28 cellular contexts compared by ENCODE assay signal in the genomic region with DNA sequence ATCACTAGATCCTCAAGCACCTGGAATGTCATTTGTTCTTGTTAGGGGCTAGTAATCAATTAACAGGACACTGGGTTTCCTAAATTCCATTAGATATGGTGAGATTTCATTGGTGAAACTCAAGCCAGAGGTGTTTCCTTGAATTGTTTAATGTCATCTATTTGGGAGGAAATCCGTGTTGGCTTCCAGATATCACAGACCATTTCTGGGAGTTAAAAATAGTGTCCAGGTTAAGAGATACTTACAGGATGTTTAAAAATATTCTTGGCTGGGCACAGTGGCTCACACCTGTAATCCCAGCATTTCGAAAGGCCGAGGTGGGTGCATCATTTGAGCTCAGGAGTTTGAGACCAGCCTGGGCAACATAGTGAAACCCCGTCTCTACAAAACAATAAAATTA.
"Had no signal": no experiment of that assay in that cellular context is flagged by ENCODE, and none has a peak within 500 bp of the region (broad histone marks: within the 10 kb centered on the region; RNA-seq: fewer than 3 reads in every experiment).

No MANE protein-coding gene starts in this region.

- H3K27ac ChIP-seq: neutrophil, pancreas, prostate gland, right lobe of liver, sigmoid colon, suprapubic skin, testis, tibial artery, transverse colon, upper lobe of right lung, uterus had no signal

- DNase-seq: naive thymus-derived CD8-positive, alpha-beta T cell; nephron progenitor cell; nucleus accumbens; pancreas; retina; right cardiac atrium; right lobe of liver; sigmoid colon; small intestine; stimulated activated CD4-positive, alpha-beta T cell treated with anti-CD3 and anti-CD28 coated beads, Interleukin-15, amount 100 ng/mL, for 24 hours; stimulated activated CD4-positive, alpha-beta T cell treated with anti-CD3 and anti-CD28 coated beads, Interleukin-2, amount 100 ng/mL, for 24 hours; stimulated activated CD4-positive, alpha-beta T cell treated with anti-CD3 and anti-CD28 coated beads, Interleukin-2, amount 100 ng/mL, for 48 hours; stimulated activated CD4-positive, alpha-beta T cell treated with anti-CD3 and anti-CD28 coated beads, Interleukin-4, amount 100 ng/mL, for 4 hours; stimulated activated CD8-positive, alpha-beta memory T cell treated with anti-CD3 and anti-CD28 coated beads, Interleukin-4, amount 100 ng/mL, for 48 hours; stimulated activated naive CD4-positive, alpha-beta T cell; stimulated activated naive CD8-positive, alpha-beta T cell treated with anti-CD3 and anti-CD28 coated beads, Interleukin-15, amount 100 ng/mL, for 72 hours; stimulated activated naive CD8-positive, alpha-beta T cell treated with anti-CD3 and anti-CD28 coated beads, Interleukin-15, Interleukin-2, amounts not matched to agents 100 U/mL and 50 U/mL, for 24 hours; substantia nigra; testis; tibial artery; transverse colon; upper lobe of right lung; uterus had no signal

- H3K27me3 ChIP-seq: neutrophil, pancreas, right lobe of liver, sigmoid colon, suprapubic skin, testis, transverse colon, upper lobe of right lung, uterus had no signal

- H3K4me1 ChIP-seq: pancreas, prostate gland, right lobe of liver, sigmoid colon, suprapubic skin, testis, tibial artery, transverse colon, upper lobe of right lung, uterus had no signal

- H3K9me3 ChIP-seq: neutrophil, pancreas, prostate gland, right lobe of liver, sigmoid colon, suprapubic skin, testis, tibial artery, transverse colon, upper lobe of right lung, uterus had no signal

- FAIRE-seq: pancreas, small intestine had no signal

- H3K36me3 ChIP-seq: neutrophil, pancreas, prostate gland, right lobe of liver, sigmoid colon, suprapubic skin, tibial artery, transverse colon, upper lobe of right lung, uterus had no signal

- ATAC-seq: naive thymus-derived CD8-positive, alpha-beta T cell; natural killer cell treated with Interleukin-12 subunit alpha and Interleukin-12 subunit beta and Interleukin-15 and Interleukin-18, amount 100 ng/mL, for 72 hours; pancreas; right cardiac atrium; right lobe of liver; stimulated activated memory B cell treated with anti-CD40 and anti-IgM and Interleukin-4, amounts not matched to agents 10 μg/mL and 1 μg/mL and 100 μg/mL, for 72 hours; stimulated activated naive CD8-positive, alpha-beta T cell treated with anti-CD3 and anti-CD28 coated beads, Interleukin-15, amount 100 ng/mL, for 72 hours; stimulated activated naive CD8-positive, alpha-beta T cell treated with anti-CD3 and anti-CD28 coated beads, Interleukin-15, Interleukin-2, amounts not matched to agents 100 U/mL and 50 U/mL, for 24 hours; upper lobe of right lung had no signal

- H3K4me3 ChIP-seq: pancreas, prostate gland, right lobe of liver, sigmoid colon, suprapubic skin, testis, tibial artery, transverse colon, upper lobe of right lung, uterus had no signal
